Comparison of ENCODE assay signal across 9 cellular contexts in the genomic region with DNA sequence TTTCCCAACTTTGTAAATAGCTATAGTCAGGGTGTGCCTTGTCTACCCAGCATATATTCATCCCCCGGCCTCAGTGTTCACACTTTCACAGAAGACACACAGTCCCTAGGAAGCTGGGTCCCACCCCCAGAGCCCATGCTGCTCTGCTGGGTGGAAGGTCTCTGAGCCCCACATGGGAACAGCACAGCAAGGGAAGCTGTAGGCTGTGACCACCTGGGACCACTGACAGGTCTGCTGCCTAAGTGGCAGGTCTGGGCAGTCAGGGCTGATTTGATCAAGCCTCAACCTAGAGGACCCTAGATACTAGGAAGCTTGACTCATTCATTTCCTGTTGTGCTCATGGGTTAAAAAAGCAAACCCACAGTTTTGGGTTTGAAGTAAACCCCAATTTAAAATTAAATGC. TPM values are rescaled to one million over a fixed set of nuclear protein-coding genes. Genes with fewer than 3 reads are reported as not detected.
DNase-seq lines count a peak whose midpoint lies in the region; FAIRE-seq and TF ChIP-seq lines count a peak whose summit lies in the region.
"Had no signal": no experiment of that assay in that cellular context is flagged by ENCODE, and none has a peak within 500 bp of the region (broad histone marks: within the 10 kb centered on the region; RNA-seq: fewer than 3 reads in every experiment).

No MANE protein-coding gene starts in this region.

- H3K36me3 Mint-ChIP-seq in H9 (ENCODE audit: insufficient read depth in 1 of 3, low read depth in 3 of 3) (no peaks in the 10 kb centered on the region), progenitor cell of endocrine pancreas (ENCODE audit: insufficient read depth) (no peaks in the 10 kb centered on the region)

- H3K4me1 Mint-ChIP-seq in H9 (peaks cover 8 to 10% of the 10 kb centered on the region in 2 experiments), progenitor cell of endocrine pancreas (ENCODE audit: low read depth) (no peaks in the 10 kb centered on the region)

- H3K9me3 ChIP-seq in small intestine (ENCODE audit: control insufficient read depth, low read depth) (no peaks in the 10 kb centered on the region), H9 (ENCODE audit: control insufficient read depth, low read depth, low read length) (no peaks in the 10 kb centered on the region)

- no peak overlapping the region for H2AFZ ChIP-seq in H9 (ENCODE audit: low read length)

- no peak overlapping the region for H2BK15ac ChIP-seq in H9 (ENCODE audit: low read depth, low read length)

- no peak overlapping the region for H2BK5ac ChIP-seq in H9 (ENCODE audit: insufficient read length, low read length)

- no peak overlapping the region for H2BK20ac ChIP-seq in H9 (ENCODE audit: low read depth, low read length, poor library complexity, severe bottlenecking)

- H3K79me2 ChIP-seq in H9 (ENCODE audit: insufficient read depth, low read length), result no peaks in the 10 kb centered on the region

- no peak overlapping the region for H3K56ac ChIP-seq in H9 (ENCODE audit: insufficient read length, low read depth, low read length)

- H3K4me3 ChIP-seq in bronchial epithelial cell (ENCODE audit: low read depth, low read length) (no peak overlapping the region), small intestine (ENCODE audit: low read depth in 1 of 2, low read length in 2 of 2) (no peak overlapping the region)

- H3K27me3 ChIP-seq in bronchial epithelial cell (ENCODE audit: control insufficient read depth, insufficient read depth, low read length) (no peaks in the 10 kb centered on the region), small intestine (ENCODE audit: control insufficient read depth in 2 of 2, insufficient read depth in 2 of 2, low read length in 2 of 2) (no peaks in the 10 kb centered on the region), H9 (ENCODE audit: insufficient read depth, low read length) (peaks cover 2% of the 10 kb centered on the region; the same call in 1 of the 2 replicates)

- H3K27ac Mint-ChIP-seq in H9 (no peak overlapping the region), progenitor cell of endocrine pancreas (no peak overlapping the region)

- peaks cover 0 to 10% of the 10 kb centered on the region in 2 donors for H3K4me1 ChIP-seq in small intestine (ENCODE audit: control insufficient read depth in 2 of 2, insufficient read depth in 1 of 2, low read depth in 1 of 2, low read length in 1 of 2)
- 0 out of 2 replicates have a peak, but pooled peaks cover 6% of the 10 kb centered on the region for H3K4me1 ChIP-seq in H9 (ENCODE audit: insufficient read depth, low read length)

- H3K4ac ChIP-seq in H9 (ENCODE audit: low read depth, low read length), result no peak overlapping the region

- H2BK12ac ChIP-seq in H9 (ENCODE audit: insufficient read length, low read depth, low read length), result no peak overlapping the region

- no peak overlapping the region for H4K5ac ChIP-seq in H9 (ENCODE audit: insufficient read length, low read depth, low read length)

- H3K36me3 ChIP-seq in bronchial epithelial cell (ENCODE audit: control insufficient read depth, insufficient read depth, low read length), result no peaks in the 10 kb centered on the region
- H3K36me3 ChIP-seq in small intestine (ENCODE audit: control insufficient read depth in 2 of 2, insufficient read depth in 2 of 2, low read length in 2 of 2), result no peaks in the 10 kb centered on the region

- TF ChIP-seq CTCF in bronchial epithelial cell (IDR thresholded peaks at IDR 0.05; ENCODE audit: insufficient read depth, low read length, severe bottlenecking), result no peak
- TF ChIP-seq CTCF in H9 (conservative IDR thresholded peaks at IDR 0.05), result no peak
- TF ChIP-seq CTCF in progenitor cell of endocrine pancreas (IDR thresholded peaks at IDR 0.05; ENCODE audit: unreplicated experiment), result no peak

- no peak overlapping the region for H3K9ac ChIP-seq in H9 (ENCODE audit: extremely low read depth, insufficient read length, low read length)

- no peak overlapping the region for H3K4me2 ChIP-seq in H9 (ENCODE audit: insufficient read depth, insufficient read length, low read length)

- no peak overlapping the region for H3K18ac ChIP-seq in H9 (ENCODE audit: insufficient read length, low read depth, low read length)

- FAIRE-seq in GM12891 (lab: Jason Lieb, UNC) (peak; percentile 73), bronchial epithelial cell (lab: Jason Lieb, UNC) (no peak), small intestine (lab: Jason Lieb, UNC) (no peak)

- H3K14ac ChIP-seq in H9 (ENCODE audit: insufficient read depth, low read length), result no peak overlapping the region

- no peak overlapping the region for H3T11ph ChIP-seq in H9 (ENCODE audit: low read length)

- no peaks in the 10 kb centered on the region for H3K23me2 ChIP-seq in H9 (ENCODE audit: insufficient read length, low read depth, low read length, poor library complexity, severe bottlenecking)

- no peaks in the 10 kb centered on the region for H3K79me1 ChIP-seq in H9 (ENCODE audit: insufficient read depth, low read depth, low read length, poor library complexity, severe bottlenecking)

- H4K91ac ChIP-seq in H9 (ENCODE audit: insufficient read length, low read depth, low read length), result no peak overlapping the region

- WGBS in small intestine, 3 donors, result 44 to 80% (median 71%) methylated on average over 1 of the region's 1 CpG
- no CpG with 5 or more reads among the region's 1 CpG for WGBS in H9 (ENCODE audit: extremely low coverage, insufficient read length, low lambda C conversion rate)

- H2AK5ac ChIP-seq in H9 (ENCODE audit: insufficient read length, low read length), result no peak overlapping the region

- TF ChIP-seq POLR2A in GM12891 (IDR thresholded peaks at IDR 0.05; ENCODE audit: low read depth, low read length), result peak; percentile 44; the same call in 1 of the 2 replicates

- H3K23ac ChIP-seq in H9 (ENCODE audit: insufficient read length, low read depth, low read length), result no peak overlapping the region

- no peak overlapping the region for H2BK120ac ChIP-seq in H9 (ENCODE audit: low read depth, low read length, poor library complexity, severe bottlenecking)

- no peak overlapping the region for H3K4me3 Mint-ChIP-seq in H9
- H3K4me3 Mint-ChIP-seq in progenitor cell of endocrine pancreas (ENCODE audit: low read depth), result no peak overlapping the region

- no peak overlapping the region for H4K8ac ChIP-seq in H9 (replicated peaks; ENCODE audit: insufficient read length, low read depth, low read length)

- H3K27ac ChIP-seq in small intestine (ENCODE audit: low read depth in 1 of 2, low read length in 1 of 2), result peak overlapping the region; percentile 71 to 92
- H3K27ac ChIP-seq in H9 (ENCODE audit: insufficient read length, low read depth, low read length), result no peak overlapping the region

- no peaks in the 10 kb centered on the region for H3K9me3 Mint-ChIP-seq in H9
- H3K9me3 Mint-ChIP-seq in progenitor cell of endocrine pancreas (ENCODE audit: low read depth), result peaks cover 5% of the 10 kb centered on the region

- DNase-seq in GM12891 (ENCODE audit: insufficient read length, low spot score), result no peak
- peak; percentile 55 for DNase-seq in UCSD-AML1 (lab: John Stamatoyannopoulos, UW; ENCODE audit: unreplicated experiment)
- peak; percentile 37 for DNase-seq in bronchial epithelial cell (ENCODE audit: low read depth)
- peak; percentile 33 for DNase-seq in small intestine
- DNase-seq in H9, result no peak
- DNase-seq in OCI-M2 (lab: John Stamatoyannopoulos, UW; ENCODE audit: unreplicated experiment), result no peak
- no peak for DNase-seq in SKM-1 treated with dmso at 0.1 percent for 144 hours (lab: John Stamatoyannopoulos, UW; ENCODE audit: unreplicated experiment)
- DNase-seq in progenitor cell of endocrine pancreas (ENCODE audit: low spot score, unreplicated experiment), result no peak
- DNase-seq: DMS 273 treated with DMSO at 0.1 percent for 48 hours had no signal

- H3K27me3 Mint-ChIP-seq in H9 (ENCODE audit: low read depth), result peaks cover 18% of the 10 kb centered on the region
- H3K27me3 Mint-ChIP-seq in progenitor cell of endocrine pancreas, result peaks cover 20% of the 10 kb centered on the region

- no peaks in the 10 kb centered on the region for H4K20me1 ChIP-seq in H9 (ENCODE audit: control insufficient read depth, insufficient read depth, insufficient read length)

TF ChIP-seq in GM12891, 5 proteins besides CTCF, POLR2A, EP300 and RAD21:
- no peak for TF ChIP-seq SPI1 (IDR thresholded peaks at IDR 0.05; ENCODE audit: low read depth, low read length)
- peak; percentile 44; the same call in 1 of the 2 replicates for TF ChIP-seq POU2F2 (IDR thresholded peaks at IDR 0.05; ENCODE audit: low read depth, low read length)

RNA-seq across cellular contexts. Expression of gene IL10RA, which starts 16.8 kb away (rescaled TPM):
- polyA plus RNA-seq in GM12891 (2012; ENCODE audit: low read depth, missing spikeins), result 9.9 TPM
- total RNA-seq in bronchial epithelial cell, result 0.13 TPM in 1 of 2 replicates, not detected in the other
- polyA plus RNA-seq in small intestine, result 1 to 10 TPM; 1.1 to 9.3 (median 4.3) TPM
- total RNA-seq in H9 (2021), result not detected in 2 replicates
- 0.62 and 0.72 TPM in 2 replicates for total RNA-seq in progenitor cell of endocrine pancreas

Comparison
In these comparisons a context has a peak if more than half of its experiments do, and no peak if none do; other contexts are left out.
1. DNase-seq: peak in UCSD-AML1 (single experiment), bronchial epithelial cell (single experiment) and small intestine (single experiment); none in GM12891 (single experiment), H9 (single experiment), OCI-M2 (single experiment), SKM-1 treated with dmso at 0.1 percent for 144 hours (single experiment) and progenitor cell of endocrine pancreas (single experiment).